Comparison of ENCODE assay signal across 8 cellular contexts in genomic region chr19:12789098-12789903, GRCh38. TPM values are rescaled to one million over a fixed set of nuclear protein-coding genes. Genes with fewer than 3 reads are reported as not detected.
DNase-seq lines count a peak whose midpoint lies in the region; ATAC-seq and TF ChIP-seq lines count a peak whose summit lies in the region.

No MANE protein-coding gene starts in this region.

- H3K27ac ChIP-seq in brain microvascular endothelial cell (peak overlapping the region; percentile 89), right lobe of liver (peak overlapping the region; percentile 96 to 100 (median 99)), thymus (ENCODE audit: low read depth) (peak overlapping the region; percentile 98)

- DNase-seq in DMS 273 (lab: John Stamatoyannopoulos, UW; ENCODE audit: unreplicated experiment) (peak; percentile 82), DMS 273 treated with DMSO at 0.1 percent for 48 hours (lab: John Stamatoyannopoulos, UW) (no peak), HuH-7.5 (ENCODE audit: low spot score) (peak; percentile 75), brain microvascular endothelial cell (no peak), right lobe of liver (no peak), ecto neural progenitor cell (ENCODE audit: low spot score) (no peak), HPDE6-E6E7 (ENCODE audit: extremely low spot score) (no peak)

- peak; percentile 0 to 18 (median 6) for ATAC-seq in right lobe of liver

- intact Hi-C loops in right lobe of liver (cut with DNase I) = no loop called here

- TF ChIP-seq CTCF in brain microvascular endothelial cell (IDR thresholded peaks at IDR 0.05; ENCODE audit: low read depth, low read length, missing control alignments) = no peak
- no peak for TF ChIP-seq CTCF in right lobe of liver (IDR thresholded peaks at IDR 0.05)

- H3K27me3 ChIP-seq in brain microvascular endothelial cell (replicated peaks) (no peaks in the 10 kb centered on the region), right lobe of liver (no peaks in the 10 kb centered on the region), thymus (ENCODE audit: control insufficient read depth, insufficient read depth) (peaks cover 14% of the 10 kb centered on the region)

- TF ChIP-seq POLR2A in right lobe of liver (IDR thresholded peaks at IDR 0.05) = peak; percentile 48

- WGBS in right lobe of liver (ENCODE audit: insufficient coverage, low coverage, low lambda C conversion rate, missing lambda C conversion rate) = 8% methylated on average over 7 of the region's 46 CpGs
- WGBS in thymus = 10% methylated on average over 46 of the region's 46 CpGs

- H3K4me1 ChIP-seq in right lobe of liver (peaks cover 0 to 31% (median 15%) of the 10 kb centered on the region in 4 donors), thymus (ENCODE audit: control insufficient read depth, insufficient read depth, low read length) (peaks cover 16% of the 10 kb centered on the region)

- H3K4me3 ChIP-seq in brain microvascular endothelial cell (ENCODE audit: low read depth, low read length) (peak overlapping the region; percentile 98), right lobe of liver (peak overlapping the region; percentile 48 to 90 (median 81)), thymus (ENCODE audit: low read length) (peak overlapping the region; percentile 83)

- in situ Hi-C loops in brain microvascular endothelial cell (cut with HindIII; ENCODE audit: low pct_ligation_motif_present, low sequenced_read_pairs) = no loop called here

- H3K9me3 ChIP-seq in right lobe of liver (no peaks in the 10 kb centered on the region), thymus (ENCODE audit: control insufficient read depth) (no peaks in the 10 kb centered on the region)

- H3K36me3 ChIP-seq in brain microvascular endothelial cell (replicated peaks) (peaks cover 2% of the 10 kb centered on the region), right lobe of liver (no peaks in the 10 kb centered on the region), thymus (ENCODE audit: control insufficient read depth, insufficient read depth) (no peaks in the 10 kb centered on the region)

RNA-seq across cellular contexts. Expression of gene JUNB, which starts 2.0 kb away (rescaled TPM):
- total RNA-seq in right lobe of liver = 100 to 1,000 TPM in 2 of 6 experiments, 10 to 100 TPM in 4; 10.2 to 378 (median 66.0) TPM
- polyA plus RNA-seq in thymus = 139 TPM

RNA-seq across cellular contexts. Expression of gene PRDX2, which starts 12.3 kb away (rescaled TPM):
- total RNA-seq in right lobe of liver = 100 to 1,000 TPM; 164 to 466 (median 202) TPM
- 113 TPM for polyA plus RNA-seq in thymus

RNA-seq across cellular contexts. Expression of gene THSD8, which starts 12.6 kb away (rescaled TPM):
- 1 to 10 TPM in 3 of 6 experiments, under 1 TPM in 2, not detected in 1; 0.62 to 2.0 (median 1.2) TPM for total RNA-seq in right lobe of liver
- polyA plus RNA-seq in thymus = 4.1 TPM

RNA-seq across cellular contexts. Expression of gene HOOK2, which starts 13.9 kb away (rescaled TPM):
- total RNA-seq in right lobe of liver = 10 to 100 TPM; 16.6 to 34.5 (median 17.6) TPM
- polyA plus RNA-seq in thymus = 36.4 TPM

RNA-seq across cellular contexts. Expression of gene RNASEH2A, which starts 17.1 kb away (rescaled TPM):
- total RNA-seq in right lobe of liver = 1 to 10 TPM; 2.1 to 7.1 (median 3.7) TPM
- 8.4 TPM for polyA plus RNA-seq in thymus

Comparison
In these comparisons a context has a peak if more than half of its experiments do, and no peak if none do; other contexts are left out.
1. DNase-seq: peak in DMS 273 (single experiment) and HuH-7.5 (single experiment); none in DMS 273 treated with DMSO at 0.1 percent for 48 hours (single experiment), brain microvascular endothelial cell (single experiment), right lobe of liver (0 of 3), ecto neural progenitor cell (single experiment) and HPDE6-E6E7 (single experiment).
2. Peak in every context shown above with its lines, with median percentiles within 50 percentile points of each other: H3K27ac ChIP-seq and H3K4me3 ChIP-seq.